In genomic region chr16:31132979-31133599, GRCh38 we compare ENCODE assay signal across 23 cellular contexts. TPM values are rescaled to one million over a fixed set of nuclear protein-coding genes. Genes with fewer than 3 reads are reported as not detected.
A peak's percentile ranks its signal among the peaks of the same experiment; 100 is the strongest.
DNase-seq lines count a peak whose midpoint lies in the region; ATAC-seq and TF ChIP-seq lines count a peak whose summit lies in the region.
"Had no signal": no experiment of that assay in that cellular context is flagged by ENCODE, and none has a peak within 500 bp of the region (broad histone marks: within the 10 kb centered on the region; RNA-seq: fewer than 3 reads in every experiment).

No MANE protein-coding gene starts in this region.

- peaks cover 20% of the 10 kb centered on the region for H3F3A ChIP-seq in neural progenitor cell (ENCODE audit: low read depth)

- H3K4me1 ChIP-seq in BLaER1 (peaks cover 46% of the 10 kb centered on the region), esophagus (ENCODE audit: control insufficient read depth in 2 of 2, insufficient read depth in 2 of 2, low read length in 1 of 2) (peaks cover 8 to 44% of the 10 kb centered on the region in 2 donors), neural progenitor cell (peaks cover 16% of the 10 kb centered on the region)

- no peak for TF ChIP-seq CTCF in RWPE1 (conservative IDR thresholded peaks at IDR 0.05; ENCODE audit: low read depth)
- TF ChIP-seq CTCF in neural progenitor cell (IDR thresholded peaks at IDR 0.05) = no peak

- CTCF ChIA-PET in RWPE1 (lab: Yijun Ruan, JAX) = interaction anchor here (0.6 to 2.2 kb wide), 2 partner anchors 9 to 39 kb away, joined by 4 to 11 read pairs; no protein-coding TSS in a partner anchor

- H4K20me1 ChIP-seq in BLaER1 (no peaks in the 10 kb centered on the region), neural progenitor cell (ENCODE audit: low read depth) (peaks cover 6% of the 10 kb centered on the region)

- H3K27me3 ChIP-seq in BLaER1 (no peaks in the 10 kb centered on the region), esophagus (ENCODE audit: control insufficient read depth in 1 of 2, insufficient read depth in 2 of 2, low read length in 2 of 2) (no peaks in the 10 kb centered on the region), neural progenitor cell (no peaks in the 10 kb centered on the region)
- H3K27me3 ChIP-seq: spleen had no signal

- intact Hi-C loops in head of caudate nucleus (cut with DNase I) = no loop called here

- peaks cover 25% of the 10 kb centered on the region for H3K4me1 Mint-ChIP-seq in neural progenitor cell

- POLR2A ChIA-PET in RWPE1 (lab: Yijun Ruan, JAX; ENCODE audit: low non-redundant PET) = interaction anchor here (0.6 to 1.4 kb wide), 2 partner anchors 15 to 282 kb away, joined by 3 read pairs; partner anchors contain the start of gene KAT8

- H3K9ac ChIP-seq in BLaER1 (no peak overlapping the region), neural progenitor cell (no peak overlapping the region)

- H3K4me3 ChIP-seq in BLaER1 (no peak overlapping the region), esophagus (ENCODE audit: low read depth in 1 of 2, low read length in 2 of 2) (peak overlapping the region; percentile 74 to 84), neural progenitor cell (no peak overlapping the region)
- H3K4me3 ChIP-seq: spleen had no signal

- no peak overlapping the region for H2AFZ ChIP-seq in neural progenitor cell (replicated peaks)

- H3K79me2 ChIP-seq in neural progenitor cell (ENCODE audit: low read depth) = no peaks in the 10 kb centered on the region

- H3K9me3 Mint-ChIP-seq in neural progenitor cell = no peaks in the 10 kb centered on the region
- H3K9me3 Mint-ChIP-seq: activated CD4-positive, alpha-beta memory T cell treated with anti-CD3 and anti-CD28 coated beads for 36 hours; activated naive CD8-positive, alpha-beta T cell treated with anti-CD3 and anti-CD28 coated beads, Interleukin-2, amount 10 ng/mL, durations not matched to agents 7 days and 5 days; activated T-cell treated with anti-CD3 and anti-CD28 coated beads, Interleukin-2, amount 50 U/mL, for 4 hours; T-cell had no signal

- H3K4me2 ChIP-seq in BLaER1 (peak overlapping the region; percentile 51), neural progenitor cell (no peak overlapping the region)

- peak overlapping the region; percentile 66 for H3K4me3 Mint-ChIP-seq in neural progenitor cell
- H3K4me3 Mint-ChIP-seq: activated CD4-positive, alpha-beta memory T cell treated with anti-CD3 and anti-CD28 coated beads for 36 hours; activated naive CD8-positive, alpha-beta T cell treated with anti-CD3 and anti-CD28 coated beads, Interleukin-2, amount 10 ng/mL, durations not matched to agents 7 days and 5 days; activated T-cell treated with anti-CD3 and anti-CD28 coated beads, Interleukin-2, amount 50 U/mL, for 4 hours; T-cell had no signal

- H3K27me3 Mint-ChIP-seq in neural progenitor cell (ENCODE audit: insufficient read depth, low read depth) = peaks cover 9% of the 10 kb centered on the region
- H3K27me3 Mint-ChIP-seq: activated CD4-positive, alpha-beta memory T cell treated with anti-CD3 and anti-CD28 coated beads for 36 hours; activated naive CD8-positive, alpha-beta T cell treated with anti-CD3 and anti-CD28 coated beads, Interleukin-2, amount 10 ng/mL, durations not matched to agents 7 days and 5 days; T-cell had no signal

- 74 to 81% methylated on average over 6 to 7 of the region's 7 CpGs for WGBS in esophagus, 2 donors

- ATAC-seq in HG02798 (IDR thresholded peaks at IDR 0.05; ENCODE audit: poor library complexity, unreplicated experiment) = no peak
- ATAC-seq: activated T-cell treated with anti-CD3 and anti-CD28 coated beads, Interleukin-2, amount 50 U/mL, for 4 hours; HCT116; left lung had no signal

- no peaks in the 10 kb centered on the region for H3K9me3 ChIP-seq in BLaER1
- no peaks in the 10 kb centered on the region for H3K9me3 ChIP-seq in esophagus (ENCODE audit: control insufficient read depth in 2 of 2, insufficient read depth in 1 of 2, low read depth in 1 of 2, low read length in 1 of 2)
- H3K9me3 ChIP-seq in neural progenitor cell (ENCODE audit: low read depth) = no peaks in the 10 kb centered on the region
- H3K9me3 ChIP-seq: left lung, spleen had no signal

- no peak for DNase-seq in RWPE1 (ENCODE audit: low spot score)
- DNase-seq in neural progenitor cell (ENCODE audit: low spot score) = no peak
- DNase-seq in DMS 273 (lab: John Stamatoyannopoulos, UW; ENCODE audit: unreplicated experiment) = no peak
- DNase-seq in head of caudate nucleus = no peak
- no peak for DNase-seq in T-helper 9 cell
- DNase-seq: activated CD4-positive, alpha-beta memory T cell treated with anti-CD3 and anti-CD28 coated beads for 36 hours; activated naive CD8-positive, alpha-beta T cell treated with anti-CD3 and anti-CD28 coated beads, Interleukin-2, amount 10 ng/mL, durations not matched to agents 7 days and 5 days; activated T-cell treated with anti-CD3 and anti-CD28 coated beads, Interleukin-2, amount 50 U/mL, for 4 hours; C1 segment of cervical spinal cord; DMS79 treated with DMSO at 0.1 percent for 48 hours; effector memory CD4-positive, alpha-beta T cell; Kasumi-1; NCI-H1417; NCI-H2171; spleen; T-cell had no signal

- H3K36me3 ChIP-seq in BLaER1 (peaks cover 40% of the 10 kb centered on the region), esophagus (ENCODE audit: control insufficient read depth in 2 of 2, insufficient read depth in 2 of 2, low read length in 1 of 2) (peaks cover 0 to 26% of the 10 kb centered on the region in 2 donors), neural progenitor cell (no peaks in the 10 kb centered on the region)

- H3K36me3 Mint-ChIP-seq in neural progenitor cell = peaks cover 7% of the 10 kb centered on the region
- H3K36me3 Mint-ChIP-seq: activated naive CD8-positive, alpha-beta T cell treated with anti-CD3 and anti-CD28 coated beads, Interleukin-2, amount 10 ng/mL, durations not matched to agents 7 days and 5 days had no signal

- H3K27ac ChIP-seq in BLaER1 (no peak overlapping the region), RWPE1 (peak overlapping the region; percentile 98), esophagus (ENCODE audit: low read depth in 2 of 2, low read length in 1 of 2) (peak overlapping the region; percentile 19 to 92), neural progenitor cell (no peak overlapping the region)
- H3K27ac ChIP-seq: VCaP had no signal

- H3K27ac Mint-ChIP-seq in neural progenitor cell = no peak overlapping the region
- H3K27ac Mint-ChIP-seq: activated CD4-positive, alpha-beta memory T cell treated with anti-CD3 and anti-CD28 coated beads for 36 hours; activated naive CD8-positive, alpha-beta T cell treated with anti-CD3 and anti-CD28 coated beads, Interleukin-2, amount 10 ng/mL, durations not matched to agents 7 days and 5 days; T-cell had no signal

RNA-seq across cellular contexts. Expression of gene PRSS8, which starts 2.4 kb away (rescaled TPM):
- polyA plus RNA-seq in esophagus = 100 to 1,000 TPM in 1 of 2 donors, 10 to 100 TPM in 1; 64.3 to 201 TPM
- 2.7 and 17.6 TPM in 2 replicates for total RNA-seq in neural progenitor cell (ENCODE audit: low replicate concordance)
- total RNA-seq: activated CD4-positive, alpha-beta memory T cell treated with anti-CD3 and anti-CD28 coated beads for 36 hours; activated naive CD8-positive, alpha-beta T cell treated with anti-CD3 and anti-CD28 coated beads, Interleukin-2, amount 10 ng/mL, durations not matched to agents 7 days and 5 days; fibroblast of villous mesenchyme; spleen had no signal

RNA-seq across cellular contexts. Expression of gene KAT8, which starts 15.6 kb away (rescaled TPM):
- 10 to 100 TPM; 28.3 to 33.6 TPM for polyA plus RNA-seq in esophagus
- total RNA-seq in neural progenitor cell (ENCODE audit: low replicate concordance) = 59.7 and 71.7 TPM in 2 replicates

RNA-seq across cellular contexts. Expression of gene PRSS36, which starts 16.8 kb away (rescaled TPM):
- polyA plus RNA-seq in esophagus = 1 to 10 TPM; 1.7 to 2.4 TPM
- 0.30 and 0.68 TPM in 2 replicates for total RNA-seq in neural progenitor cell (ENCODE audit: low replicate concordance)

RNA-seq across cellular contexts. Expression of gene BCKDK, which starts 24.9 kb away (rescaled TPM):
- polyA plus RNA-seq in esophagus = 10 to 100 TPM; 13.0 to 23.1 TPM
- 19.8 and 38.1 TPM in 2 replicates for total RNA-seq in neural progenitor cell (ENCODE audit: low replicate concordance)

RNA-seq across cellular contexts. Expression of gene VKORC1, which starts 38.5 kb away (rescaled TPM):
- 10 to 100 TPM; 18.5 to 39.2 TPM for polyA plus RNA-seq in esophagus
- total RNA-seq in neural progenitor cell (ENCODE audit: low replicate concordance) = 95.9 and 137 TPM in 2 replicates

Comparison
In these comparisons a context has a peak if more than half of its experiments do, and no peak if none do; other contexts are left out.
1. H3K27ac ChIP-seq: peak in RWPE1 (single experiment) and esophagus (2 of 2); none in BLaER1 (single experiment) and neural progenitor cell (single experiment).
2. H3K4me3 ChIP-seq: peak in esophagus (2 of 2); none in BLaER1 (single experiment) and neural progenitor cell (single experiment).